Comparison of ENCODE assay signal across 13 cellular contexts in genomic region chr7:102253076-102253972, GRCh38.
"Had no signal": no experiment of that assay in that cellular context is flagged by ENCODE, and none has a peak within 500 bp of the region (broad histone marks: within the 10 kb centered on the region; RNA-seq: fewer than 3 reads in every experiment).

No MANE protein-coding gene starts in this region.

- H3K27ac Mint-ChIP-seq: activated naive CD4-positive, alpha-beta T cell treated with anti-CD3 and anti-CD28 coated beads for 36 hours; activated T-helper 2 cell treated with anti-CD3 and anti-CD28 coated beads, Interferon-gamma antibody, Interleukin-2, Interleukin-4, amounts not matched to agents 10 μg/mL and 5 μg/mL and 100 μg/mL, durations not matched to agents 14 hours and 24 hours and 36 hours; progenitor cell of endocrine pancreas had no signal

- H3K27me3 ChIP-seq: gastroesophageal sphincter, upper lobe of left lung had no signal

- H3K27me3 Mint-ChIP-seq: naive B cell; progenitor cell of endocrine pancreas; stimulated activated naive CD8-positive, alpha-beta T cell treated with anti-CD3 and anti-CD28 coated beads, Interleukin-15, amount 100 ng/mL, for 72 hours had no signal

- H3K4me3 Mint-ChIP-seq: activated naive CD4-positive, alpha-beta T cell treated with anti-CD3 and anti-CD28 coated beads for 36 hours; naive B cell; stimulated activated naive CD8-positive, alpha-beta T cell treated with anti-CD3 and anti-CD28 coated beads, Interleukin-15, amount 100 ng/mL, for 72 hours had no signal

- H3K9me3 Mint-ChIP-seq: activated naive CD4-positive, alpha-beta T cell treated with anti-CD3 and anti-CD28 coated beads for 36 hours; activated T-helper 2 cell treated with anti-CD3 and anti-CD28 coated beads, Interferon-gamma antibody, Interleukin-2, Interleukin-4, amounts not matched to agents 10 μg/mL and 5 μg/mL and 100 μg/mL, durations not matched to agents 14 hours and 24 hours and 36 hours; naive B cell; stimulated activated naive CD8-positive, alpha-beta T cell treated with anti-CD3 and anti-CD28 coated beads, Interleukin-15, amount 100 ng/mL, for 72 hours had no signal

- ATAC-seq: gastroesophageal sphincter; right cardiac atrium; stimulated activated naive CD8-positive, alpha-beta T cell treated with anti-CD3 and anti-CD28 coated beads, Interleukin-15, amount 100 ng/mL, for 72 hours had no signal

- H3K4me1 ChIP-seq: gastroesophageal sphincter, upper lobe of left lung had no signal

- H3K9me3 ChIP-seq: gastroesophageal sphincter, upper lobe of left lung had no signal

- H3K4me3 ChIP-seq: gastroesophageal sphincter, upper lobe of left lung had no signal

- H3K4me1 Mint-ChIP-seq: stimulated activated naive CD8-positive, alpha-beta T cell treated with anti-CD3 and anti-CD28 coated beads, Interleukin-15, amount 100 ng/mL, for 72 hours had no signal

- DNase-seq: activated CD4-positive, alpha-beta T cell treated with anti-CD3 and anti-CD28 coated beads, Interleukin-2, amount 50 U/mL, for 48 hours; activated CD4-positive, CD25-positive, alpha-beta regulatory T cell treated with anti-CD3 and anti-CD28 coated beads, Interleukin-2, amount 50 U/mL, for 72 hours; activated naive CD4-positive, alpha-beta T cell treated with anti-CD3 and anti-CD28 coated beads for 36 hours; activated T-cell treated with anti-CD3 and anti-CD28 coated beads, Interleukin-2, amount 50 U/mL, for 1 hour; mammary epithelial cell; naive B cell; nucleus accumbens; stimulated activated naive CD8-positive, alpha-beta T cell treated with anti-CD3 and anti-CD28 coated beads, Interleukin-15, amount 100 ng/mL, for 72 hours; upper lobe of left lung had no signal

- H3K27ac ChIP-seq: gastroesophageal sphincter, upper lobe of left lung had no signal
